ENCODE assay signal across 34 cellular contexts in the genomic region with DNA sequence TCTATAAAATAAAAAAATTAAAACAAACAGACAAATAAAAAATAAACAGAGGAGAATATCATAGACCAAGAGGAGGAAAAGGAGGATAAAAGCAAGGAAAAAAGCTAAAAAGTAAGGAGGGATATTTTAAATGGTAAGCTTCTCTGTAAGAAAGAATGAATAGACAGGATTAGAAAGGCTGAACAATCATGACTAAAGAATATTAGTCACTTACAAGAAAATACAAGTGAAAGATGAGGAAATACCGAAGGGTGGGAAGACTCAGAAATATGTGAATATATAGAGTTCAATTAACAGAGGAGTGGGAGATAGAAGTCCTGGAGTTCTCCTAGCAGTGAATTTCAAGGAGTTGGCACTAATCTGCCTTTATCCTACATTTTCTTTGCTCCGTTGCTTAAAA.
"Had no signal": no experiment of that assay in that cellular context is flagged by ENCODE, and none has a peak within 500 bp of the region (broad histone marks: within the 10 kb centered on the region; RNA-seq: fewer than 3 reads in every experiment).

No MANE protein-coding gene starts in this region.

- H3K4me3 ChIP-seq: MG63 had no signal

- H3K27me3 ChIP-seq: MG63 had no signal

- H3K36me3 ChIP-seq: MG63 had no signal

- H3K4me2 ChIP-seq: KMS-11 had no signal

- H3K27ac ChIP-seq: KMS-11 had no signal

- H3K9ac ChIP-seq: KMS-11 had no signal

- H3K9me3 ChIP-seq: MG63 had no signal

- DNase-seq: Karpas-422, Kasumi-1, KG1, MG63, MM.1S, MV-4-11, NCI-H1048, NCI-H1092, NCI-H1092 treated with DMSO at 0.1 percent for 48 hours, NCI-H1105, NCI-H1105 treated with DMSO at 0.1 percent for 48 hours, NCI-H1417, NCI-H1417 treated with DMSO at 0.1 percent for 48 hours, NCI-H1436, NCI-H1436 treated with DMSO at 0.1 percent for 48 hours, NCI-H146, NCI-H1694, NCI-H1694 treated with DMSO at 0.1 percent for 48 hours, NCI-H187, NCI-H187 treated with DMSO at 0.1 percent for 48 hours, NCI-H1930, NCI-H2029, NCI-H2029 treated with DMSO at 0.1 percent for 48 hours, NCI-H2081, NCI-H2081 treated with DMSO at 0.1 percent for 48 hours, NCI-H2107, NCI-H2171, NCI-H2171 treated with DMSO at 0.1 percent for 48 hours, NCI-H2227 treated with DMSO at 0.1 percent for 48 hours, NCI-H226, NCI-H345, NCI-H446, NCI-H446 treated with DMSO at 0.1 percent for 48 hours had no signal
